13 cellular contexts compared by ENCODE assay signal in the genomic region with DNA sequence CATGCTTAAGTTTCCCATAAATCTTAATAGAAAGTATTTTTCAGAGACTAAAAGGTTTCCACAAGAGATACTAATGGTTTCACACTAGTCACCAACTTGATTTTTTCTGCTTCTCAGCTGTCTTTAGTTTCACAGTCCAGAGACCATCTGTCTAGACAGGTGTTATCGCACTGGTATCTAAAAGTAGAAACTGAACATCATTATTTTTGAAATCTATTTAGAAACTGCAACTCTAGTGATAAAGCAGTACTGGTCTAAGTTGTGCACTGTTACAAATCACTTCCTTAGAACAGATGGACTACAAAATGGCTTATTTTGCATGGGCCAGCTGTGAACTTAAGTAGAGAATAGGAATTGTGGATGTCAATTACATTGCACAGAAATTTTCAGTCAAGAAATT.
DNase-seq lines count a peak whose midpoint lies in the region; ATAC-seq and TF ChIP-seq lines count a peak whose summit lies in the region.
"Had no signal": no experiment of that assay in that cellular context is flagged by ENCODE, and none has a peak within 500 bp of the region (broad histone marks: within the 10 kb centered on the region; RNA-seq: fewer than 3 reads in every experiment).

No MANE protein-coding gene starts in this region.

- no peaks in the 10 kb centered on the region for H3K27me3 ChIP-seq in KMS-11 (ENCODE audit: insufficient read depth, low read depth)
- H3K27me3 ChIP-seq: adrenal gland, SJSA1 had no signal

- peaks cover 15% of the 10 kb centered on the region for H3K9me3 Mint-ChIP-seq in stimulated activated effector memory CD8-positive, alpha-beta T cell treated with anti-CD3 and anti-CD28 coated beads, Interleukin-12 subunit alpha, Interleukin-12 subunit beta, amount 100 ng/mL, for 72 hours

- peaks cover 28% of the 10 kb centered on the region for H3K4me1 ChIP-seq in KMS-11 (ENCODE audit: low read depth, poor library complexity, severe bottlenecking)
- H3K4me1 ChIP-seq: adrenal gland, SJSA1 had no signal

- no peaks in the 10 kb centered on the region for H4K20me1 ChIP-seq in KMS-11 (ENCODE audit: insufficient read depth)

- H3K4me3 Mint-ChIP-seq in stimulated activated effector memory CD8-positive, alpha-beta T cell treated with anti-CD3 and anti-CD28 coated beads, Interleukin-12 subunit alpha, Interleukin-12 subunit beta, amount 100 ng/mL, for 72 hours, result no peak overlapping the region
- H3K4me3 Mint-ChIP-seq: activated CD8-positive, alpha-beta T cell treated with anti-CD3 and anti-CD28 coated beads for 36 hours had no signal

- no peak overlapping the region for H3K27ac Mint-ChIP-seq in stimulated activated effector memory CD8-positive, alpha-beta T cell treated with anti-CD3 and anti-CD28 coated beads, Interleukin-12 subunit alpha, Interleukin-12 subunit beta, amount 100 ng/mL, for 72 hours
- H3K27ac Mint-ChIP-seq: activated CD8-positive, alpha-beta T cell treated with anti-CD3 and anti-CD28 coated beads for 36 hours had no signal

- H2AFZ ChIP-seq in KMS-11 (ENCODE audit: low read depth), result no peak overlapping the region

- TF ChIP-seq CTCF in KMS-11 (conservative IDR thresholded peaks at IDR 0.05; ENCODE audit: low read depth, low read length), result no peak

- peaks cover 49% of the 10 kb centered on the region for H3K79me2 ChIP-seq in KMS-11 (ENCODE audit: insufficient read depth, low read depth)

- no peaks in the 10 kb centered on the region for H3K36me3 Mint-ChIP-seq in stimulated activated effector memory CD8-positive, alpha-beta T cell treated with anti-CD3 and anti-CD28 coated beads, Interleukin-12 subunit alpha, Interleukin-12 subunit beta, amount 100 ng/mL, for 72 hours

- no peak overlapping the region for H3K4me3 ChIP-seq in KMS-11 (IDR thresholded peaks at IDR 0.05; ENCODE audit: insufficient read depth, low read depth, low read length)
- H3K4me3 ChIP-seq: adrenal gland, SJSA1 had no signal

- peak overlapping the region; percentile 67 for H3K4me2 ChIP-seq in KMS-11

- ATAC-seq in GM19395 (IDR thresholded peaks at IDR 0.05; ENCODE audit: unreplicated experiment) (peak; percentile 97), HG02884 (IDR thresholded peaks at IDR 0.05; ENCODE audit: unreplicated experiment) (peak; percentile 74)
- no peak for ATAC-seq in stimulated activated effector memory CD8-positive, alpha-beta T cell treated with anti-CD3 and anti-CD28 coated beads, Interleukin-12 subunit alpha, Interleukin-12 subunit beta, amount 100 ng/mL, for 72 hours
- ATAC-seq: activated CD8-positive, alpha-beta T cell treated with anti-CD3 and anti-CD28 coated beads for 36 hours had no signal

- no peaks in the 10 kb centered on the region for H3K36me3 ChIP-seq in KMS-11 (ENCODE audit: insufficient read depth)
- H3K36me3 ChIP-seq: adrenal gland, SJSA1 had no signal

- H3K9ac ChIP-seq in KMS-11, result peak overlapping the region; percentile 99

- peak overlapping the region; percentile 99 for H3K27ac ChIP-seq in KMS-11
- H3K27ac ChIP-seq: adrenal gland, SJSA1 had no signal

- peak; percentile 3 for DNase-seq in Ammon's horn (ENCODE audit: low spot score)
- DNase-seq in NCI-H1105 treated with DMSO at 0.1 percent for 48 hours (lab: John Stamatoyannopoulos, UW), result no peak
- no peak for DNase-seq in stimulated activated effector memory CD8-positive, alpha-beta T cell treated with anti-CD3 and anti-CD28 coated beads, Interleukin-12 subunit alpha, Interleukin-12 subunit beta, amount 100 ng/mL, for 72 hours (ENCODE audit: low spot score in 2 of 2)
- no peak for DNase-seq in GDM1 (lab: John Stamatoyannopoulos, UW)
- no peak for DNase-seq in NCI-H1436 (lab: John Stamatoyannopoulos, UW)
- DNase-seq: activated CD8-positive, alpha-beta T cell treated with anti-CD3 and anti-CD28 coated beads for 36 hours; adrenal gland; NCI-H187 treated with DMSO at 0.1 percent for 48 hours; stimulated activated CD4-positive, alpha-beta T cell treated with anti-CD3 and anti-CD28 coated beads, Interleukin-1b, Interleukin-23, amount 100 ng/mL, for 48 hours had no signal

- H3K4me1 Mint-ChIP-seq in stimulated activated effector memory CD8-positive, alpha-beta T cell treated with anti-CD3 and anti-CD28 coated beads, Interleukin-12 subunit alpha, Interleukin-12 subunit beta, amount 100 ng/mL, for 72 hours, result no peaks in the 10 kb centered on the region
